In the genomic region with DNA sequence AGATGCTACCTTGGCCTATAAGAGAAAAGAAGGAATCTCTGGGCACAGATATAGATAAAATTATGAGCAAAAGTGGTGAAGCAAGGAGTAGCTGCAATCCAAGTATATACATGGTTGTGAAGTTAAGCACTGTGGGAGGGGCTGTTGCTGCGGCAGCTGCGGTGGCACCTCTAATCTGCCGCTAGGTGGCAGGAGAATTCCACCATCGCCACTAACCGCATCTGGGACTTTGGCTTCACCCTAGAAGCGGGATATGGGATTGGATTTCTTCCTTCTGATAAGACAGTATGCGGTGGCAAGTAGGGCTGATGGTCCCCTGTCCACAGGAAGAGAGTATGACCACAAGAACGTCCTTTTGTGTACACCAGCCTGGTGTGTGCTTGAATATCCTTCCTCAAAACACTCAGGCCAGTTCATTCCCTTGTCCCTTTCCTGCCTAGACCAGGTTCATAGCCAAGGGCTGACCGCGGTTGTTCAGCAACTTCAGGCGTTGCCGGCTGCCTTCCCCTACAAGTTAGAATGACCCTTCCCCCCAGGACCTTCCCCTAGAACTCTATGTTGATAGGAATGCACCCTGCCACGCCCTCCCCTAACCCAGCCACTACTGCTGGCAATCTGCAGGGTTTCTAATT, we compare ENCODE assay signal across 8 cellular contexts.
DNase-seq lines count a peak whose midpoint lies in the region; ATAC-seq and TF ChIP-seq lines count a peak whose summit lies in the region.

No MANE protein-coding gene starts in this region.

- peak; percentile 64 for DNase-seq in activated CD8-positive, alpha-beta memory T cell treated with anti-CD3 and anti-CD28 coated beads for 24 hours
- DNase-seq in activated CD8-positive, alpha-beta memory T cell treated with anti-CD3 and anti-CD28 coated beads, Interleukin-2, amount 50 U/mL, for 4 hours, result no peak
- DNase-seq in RWPE2 (ENCODE audit: low spot score), result no peak
- DNase-seq in T47D (ENCODE audit: low read depth in 1 of 2, low spot score in 1 of 2), result peak; percentile 64 to 81
- DNase-seq in iPS-NIHi7 (ENCODE audit: extremely low spot score), result peak; percentile 74
- peak; percentile 12 to 22 (median 22) for DNase-seq in stimulated activated CD4-positive, alpha-beta T cell treated with anti-CD3 and anti-CD28 coated beads, Interleukin-1b, Interleukin-23, amount 100 ng/mL, for 24 hours (ENCODE audit: low read depth in 4 of 4, low spot score in 1 of 4)

- H3K36me3 ChIP-seq in RWPE2 (ENCODE audit: low read depth), result no peaks in the 10 kb centered on the region

- H3K4me3 ChIP-seq in RWPE2 (ENCODE audit: severe bottlenecking), result no peak overlapping the region

- no peak overlapping the region for H3K27ac ChIP-seq in RWPE2 (ENCODE audit: poor library complexity, severe bottlenecking)

- in situ Hi-C loops in T47D (cut with HindIII; ENCODE audit: low pct_unique_long_range_greater_than_20kb, low sequenced_read_pairs), result loop anchor here (25.0 kb wide), 1 partner anchor 220 kb away; no protein-coding TSS in a partner anchor

- no peaks in the 10 kb centered on the region for H3K9me3 ChIP-seq in RWPE2 (ENCODE audit: severe bottlenecking)

- no peaks in the 10 kb centered on the region for H3K4me1 ChIP-seq in RWPE2 (ENCODE audit: insufficient read depth, poor library complexity, severe bottlenecking)

- ATAC-seq in RWPE2 (ENCODE audit: low read depth), result peak; percentile 91
- ATAC-seq in GM21381 (IDR thresholded peaks at IDR 0.05; ENCODE audit: unreplicated experiment), result no peak

- no peaks in the 10 kb centered on the region for H3K27me3 ChIP-seq in RWPE2 (ENCODE audit: insufficient read depth, poor library complexity, severe bottlenecking)

- TF ChIP-seq CTCF in LNCAP (IDR thresholded peaks at IDR 0.05) (peak; percentile 98), RWPE2 (IDR thresholded peaks at IDR 0.05; ENCODE audit: poor library complexity, severe bottlenecking) (peak; percentile 97)

Comparison
In these comparisons a context has a peak if more than half of its experiments do, and no peak if none do; other contexts are left out.
1. DNase-seq: peak in activated CD8-positive, alpha-beta memory T cell treated with anti-CD3 and anti-CD28 coated beads for 24 hours (single experiment), T47D (2 of 2), iPS-NIHi7 (single experiment) and stimulated activated CD4-positive, alpha-beta T cell treated with anti-CD3 and anti-CD28 coated beads, Interleukin-1b, Interleukin-23, amount 100 ng/mL, for 24 hours (4 of 4); none in activated CD8-positive, alpha-beta memory T cell treated with anti-CD3 and anti-CD28 coated beads, Interleukin-2, amount 50 U/mL, for 4 hours (single experiment) and RWPE2 (single experiment).